25 cellular contexts compared by ENCODE assay signal in genomic region chr12:31236998-31237637, GRCh38.
DNase-seq lines count a peak whose midpoint lies in the region; ATAC-seq and TF ChIP-seq lines count a peak whose summit lies in the region.
"Had no signal": no experiment of that assay in that cellular context is flagged by ENCODE, and none has a peak within 500 bp of the region (broad histone marks: within the 10 kb centered on the region; RNA-seq: fewer than 3 reads in every experiment).

No MANE protein-coding gene starts in this region.

- H3K27ac ChIP-seq in colonic mucosa (no peak overlapping the region), psoas muscle (no peak overlapping the region)
- H3K27ac ChIP-seq: A549, thyroid gland had no signal

- peaks cover 3% of the 10 kb centered on the region for H3K4me1 Mint-ChIP-seq in activated naive CD4-positive, alpha-beta T cell treated with anti-CD3 and anti-CD28 coated beads, Interleukin-2, amount 10 ng/mL, durations not matched to agents 7 days and 5 days
- peaks cover 10% of the 10 kb centered on the region for H3K4me1 Mint-ChIP-seq in type B pancreatic cell (ENCODE audit: unreplicated experiment)

- no peaks in the 10 kb centered on the region for H3K9me3 Mint-ChIP-seq in activated naive CD4-positive, alpha-beta T cell treated with anti-CD3 and anti-CD28 coated beads, Interleukin-2, amount 10 ng/mL, durations not matched to agents 7 days and 5 days
- no peaks in the 10 kb centered on the region for H3K9me3 Mint-ChIP-seq in type B pancreatic cell
- H3K9me3 Mint-ChIP-seq: activated T-helper 2 cell treated with anti-CD3 and anti-CD28 coated beads, Interferon-gamma antibody, Interleukin-2, Interleukin-4, amounts not matched to agents 10 μg/mL and 5 μg/mL and 100 μg/mL, durations not matched to agents 14 hours and 24 hours and 36 hours; brain had no signal

- DNase-seq in activated naive CD4-positive, alpha-beta T cell treated with anti-CD3 and anti-CD28 coated beads, Interleukin-2, amount 10 ng/mL, durations not matched to agents 7 days and 5 days = peak; percentile 18
- no peak for DNase-seq in activated naive CD4-positive, alpha-beta T cell treated with Interleukin-2 at 50 U/mL for 16 hours
- DNase-seq in NCI-H69 (lab: John Stamatoyannopoulos, UW) (peak; percentile 80), colonic mucosa (peak; percentile 9), type B pancreatic cell (ENCODE audit: extremely low spot score, unreplicated experiment) (no peak), activated gamma-delta T cell (lab: John Stamatoyannopoulos, UW) (no peak), psoas muscle (no peak)
- DNase-seq: activated CD4-positive, CD25-positive, alpha-beta regulatory T cell treated with anti-CD3 and anti-CD28 coated beads, Interleukin-2, amount 50 U/mL, for 72 hours; activated CD8-positive, alpha-beta memory T cell treated with anti-CD3 and anti-CD28 coated beads, Interleukin-2, amount 10 ng/mL, durations not matched to agents 7 days and 5 days; mammary epithelial cell; NCI-H1694; NCI-H526 treated with DMSO at 0.1 percent for 48 hours; nucleus accumbens; OCI-M1; small intestine; stimulated activated CD4-positive, alpha-beta T cell treated with anti-CD3 and anti-CD28 coated beads, Interleukin-2, amount 100 ng/mL, for 24 hours; stimulated activated naive CD4-positive, alpha-beta T cell treated with Interleukin-2 at 50 U/mL for 16 hours; SW 1271; thyroid gland had no signal

- no peak overlapping the region for H3K27ac Mint-ChIP-seq in activated naive CD4-positive, alpha-beta T cell treated with anti-CD3 and anti-CD28 coated beads, Interleukin-2, amount 10 ng/mL, durations not matched to agents 7 days and 5 days
- peak overlapping the region; percentile 42 for H3K27ac Mint-ChIP-seq in type B pancreatic cell
- H3K27ac Mint-ChIP-seq: activated CD8-positive, alpha-beta memory T cell treated with anti-CD3 and anti-CD28 coated beads, Interleukin-2, amount 10 ng/mL, durations not matched to agents 7 days and 5 days; activated T-helper 2 cell treated with anti-CD3 and anti-CD28 coated beads, Interferon-gamma antibody, Interleukin-2, Interleukin-4, amounts not matched to agents 10 μg/mL and 5 μg/mL and 100 μg/mL, durations not matched to agents 14 hours and 24 hours and 36 hours; B cell had no signal

- no peaks in the 10 kb centered on the region for H3K36me3 Mint-ChIP-seq in activated naive CD4-positive, alpha-beta T cell treated with anti-CD3 and anti-CD28 coated beads, Interleukin-2, amount 10 ng/mL, durations not matched to agents 7 days and 5 days
- no peaks in the 10 kb centered on the region for H3K36me3 Mint-ChIP-seq in type B pancreatic cell
- H3K36me3 Mint-ChIP-seq: activated CD8-positive, alpha-beta memory T cell treated with anti-CD3 and anti-CD28 coated beads, Interleukin-2, amount 10 ng/mL, durations not matched to agents 7 days and 5 days; brain had no signal

- TF ChIP-seq CTCF in colonic mucosa (IDR thresholded peaks at IDR 0.05) (no peak), type B pancreatic cell (conservative IDR thresholded peaks at IDR 0.05) (no peak), psoas muscle (IDR thresholded peaks at IDR 0.05) (no peak)

- intact Hi-C loops in colonic mucosa (cut with DNase I) (loop anchor here (5.0 kb wide), 1 partner anchor 390 kb away; no protein-coding TSS in a partner anchor), psoas muscle (cut with DNase I) (loop anchor here in 1 of 2 donors (2.0 to 5.0 kb wide), 2 partner anchors 120 to 390 kb away; no protein-coding TSS in a partner anchor)

- whole genome bisulfite sequencing in psoas muscle, 3 donors = 76 to 86% (median 78%) methylated on average over 11 of the region's 11 CpGs

- H3K4me3 Mint-ChIP-seq in activated naive CD4-positive, alpha-beta T cell treated with anti-CD3 and anti-CD28 coated beads, Interleukin-2, amount 10 ng/mL, durations not matched to agents 7 days and 5 days = no peak overlapping the region
- no peak overlapping the region for H3K4me3 Mint-ChIP-seq in type B pancreatic cell
- H3K4me3 Mint-ChIP-seq: activated CD8-positive, alpha-beta memory T cell treated with anti-CD3 and anti-CD28 coated beads, Interleukin-2, amount 10 ng/mL, durations not matched to agents 7 days and 5 days; B cell; brain had no signal

- H3K27me3 Mint-ChIP-seq in activated naive CD4-positive, alpha-beta T cell treated with anti-CD3 and anti-CD28 coated beads, Interleukin-2, amount 10 ng/mL, durations not matched to agents 7 days and 5 days = peaks cover 60% of the 10 kb centered on the region
- H3K27me3 Mint-ChIP-seq in type B pancreatic cell = peaks cover 39% of the 10 kb centered on the region

- H3K36me3 ChIP-seq in colonic mucosa (no peaks in the 10 kb centered on the region), psoas muscle (ENCODE audit: insufficient read depth in 1 of 2, low read depth in 1 of 2) (no peaks in the 10 kb centered on the region)
- H3K36me3 ChIP-seq: HAP-1, thyroid gland had no signal

- H3K4me1 ChIP-seq in colonic mucosa (no peaks in the 10 kb centered on the region), psoas muscle (no peaks in the 10 kb centered on the region)
- H3K4me1 ChIP-seq: A549, thyroid gland had no signal

- H3K9me3 ChIP-seq in colonic mucosa = no peaks in the 10 kb centered on the region
- H3K9me3 ChIP-seq in psoas muscle = no peaks in the 10 kb centered on the region
- H3K9me3 ChIP-seq: A549, HAP-1, thyroid gland had no signal

- H3K4me3 ChIP-seq in colonic mucosa = no peak overlapping the region
- H3K4me3 ChIP-seq in psoas muscle = no peak overlapping the region
- H3K4me3 ChIP-seq: A549, HAP-1, thyroid gland had no signal

- peak overlapping the region in 1 of 2 donors; percentile 31 for H3K9ac ChIP-seq in colonic mucosa (ENCODE audit: low read depth in 2 of 2, low read length in 2 of 2)

- ATAC-seq in psoas muscle (no peak), HG03439 (IDR thresholded peaks at IDR 0.05; ENCODE audit: unreplicated experiment) (no peak)
- ATAC-seq: A549; activated CD8-positive, alpha-beta memory T cell treated with anti-CD3 and anti-CD28 coated beads, Interleukin-2, amount 10 ng/mL, durations not matched to agents 7 days and 5 days had no signal

- CTCF ChIA-PET in activated naive CD4-positive, alpha-beta T cell treated with anti-CD3 and anti-CD28 coated beads, Interleukin-2, amount 10 ng/mL, durations not matched to agents 7 days and 5 days (lab: Charles Lee) = interaction anchor here (0.6 to 3.9 kb wide), 9 partner anchors 11 to 395 kb away, joined by 3 to 32 read pairs (median 4); no protein-coding TSS in a partner anchor

- no peaks in the 10 kb centered on the region for H3K27me3 ChIP-seq in colonic mucosa
- H3K27me3 ChIP-seq in psoas muscle (ENCODE audit: insufficient read depth in 3 of 3, low read length in 2 of 3) = no peaks in the 10 kb centered on the region
- H3K27me3 ChIP-seq: thyroid gland had no signal

Comparison
In these comparisons a context has a peak if more than half of its experiments do, and no peak if none do; other contexts are left out.
1. DNase-seq: peak in activated naive CD4-positive, alpha-beta T cell treated with anti-CD3 and anti-CD28 coated beads, Interleukin-2, amount 10 ng/mL, durations not matched to agents 7 days and 5 days (single experiment), NCI-H69 (single experiment) and colonic mucosa (single experiment); none in activated naive CD4-positive, alpha-beta T cell treated with Interleukin-2 at 50 U/mL for 16 hours (single experiment), type B pancreatic cell (single experiment), activated gamma-delta T cell (single experiment) and psoas muscle (0 of 2).